8 cellular contexts compared by ENCODE assay signal in genomic region chr3:72661115-72661457, GRCh38.
A peak's percentile ranks its signal among the peaks of the same experiment; 100 is the strongest.
DNase-seq lines count a peak whose midpoint lies in the region; ATAC-seq and TF ChIP-seq lines count a peak whose summit lies in the region.

No MANE protein-coding gene starts in this region.

- H3K27me3 Mint-ChIP-seq in natural killer cell treated with Interleukin-12 subunit alpha and Interleukin-12 subunit beta and Interleukin-15 and Interleukin-18, amount 100 ng/mL, for 72 hours, result peaks cover 9 to 15% of the 10 kb centered on the region in 2 donors
- H3K27me3 Mint-ChIP-seq in T-helper 2 cell treated with Interferon-gamma antibody and Interleukin-4, amounts not matched to agents 5 μg/mL and 100 μg/mL, for 36 hours (ENCODE audit: low read depth), result no peaks in the 10 kb centered on the region

- H3K36me3 ChIP-seq in kidney epithelial cell (ENCODE audit: control insufficient read depth, insufficient read depth, low read length), result no peaks in the 10 kb centered on the region

- H3K27me3 ChIP-seq in kidney epithelial cell (ENCODE audit: control insufficient read depth, insufficient read depth, low read length), result no peaks in the 10 kb centered on the region

- DNase-seq in AG04449 (ENCODE audit: low read depth, low spot score) (peak; percentile 24), M059J (ENCODE audit: low read depth) (peak; percentile 92), astrocyte of the hippocampus (ENCODE audit: low read depth, low spot score) (peak; percentile 96), kidney epithelial cell (ENCODE audit: low read depth) (peak; percentile 43), activated gamma-delta T cell treated with Interleukin-2 at 50 U/mL for 16 hours (no peak)
- no peak for DNase-seq in natural killer cell treated with Interleukin-12 subunit alpha and Interleukin-12 subunit beta and Interleukin-15 and Interleukin-18, amount 100 ng/mL, for 72 hours (ENCODE audit: low spot score)
- no peak for DNase-seq in T-helper 2 cell treated with Interferon-gamma antibody and Interleukin-4, amounts not matched to agents 5 μg/mL and 100 μg/mL, for 36 hours (ENCODE audit: low spot score)
- no peak for DNase-seq in effector CD4-positive, alpha-beta T cell

- POLR2A ChIA-PET in AG04449 (lab: Yijun Ruan, JAX), result no interaction called here

- no peaks in the 10 kb centered on the region for H3K9me3 Mint-ChIP-seq in natural killer cell treated with Interleukin-12 subunit alpha and Interleukin-12 subunit beta and Interleukin-15 and Interleukin-18, amount 100 ng/mL, for 72 hours
- no peaks in the 10 kb centered on the region for H3K9me3 Mint-ChIP-seq in T-helper 2 cell treated with Interferon-gamma antibody and Interleukin-4, amounts not matched to agents 5 μg/mL and 100 μg/mL, for 36 hours

- no peak overlapping the region for H3K4me3 Mint-ChIP-seq in natural killer cell treated with Interleukin-12 subunit alpha and Interleukin-12 subunit beta and Interleukin-15 and Interleukin-18, amount 100 ng/mL, for 72 hours
- H3K4me3 Mint-ChIP-seq in T-helper 2 cell treated with Interferon-gamma antibody and Interleukin-4, amounts not matched to agents 5 μg/mL and 100 μg/mL, for 36 hours, result no peak overlapping the region

- H3K27ac Mint-ChIP-seq in natural killer cell treated with Interleukin-12 subunit alpha and Interleukin-12 subunit beta and Interleukin-15 and Interleukin-18, amount 100 ng/mL, for 72 hours, result no peak overlapping the region
- no peak overlapping the region for H3K27ac Mint-ChIP-seq in T-helper 2 cell treated with Interferon-gamma antibody and Interleukin-4, amounts not matched to agents 5 μg/mL and 100 μg/mL, for 36 hours

- H3K36me3 Mint-ChIP-seq in natural killer cell treated with Interleukin-12 subunit alpha and Interleukin-12 subunit beta and Interleukin-15 and Interleukin-18, amount 100 ng/mL, for 72 hours, result no peaks in the 10 kb centered on the region
- no peaks in the 10 kb centered on the region for H3K36me3 Mint-ChIP-seq in T-helper 2 cell treated with Interferon-gamma antibody and Interleukin-4, amounts not matched to agents 5 μg/mL and 100 μg/mL, for 36 hours (ENCODE audit: low read depth)

- H3K4me3 ChIP-seq in AG04449 (ENCODE audit: low read depth, low read length), result no peak overlapping the region
- H3K4me3 ChIP-seq in kidney epithelial cell (ENCODE audit: low read depth, low read length), result no peak overlapping the region

- no peak for TF ChIP-seq CTCF in AG04449 (IDR thresholded peaks at IDR 0.05; ENCODE audit: insufficient read depth, low read length, missing control alignments)
- TF ChIP-seq CTCF in kidney epithelial cell (IDR thresholded peaks at IDR 0.05; ENCODE audit: insufficient read depth, low read length, poor library complexity, severe bottlenecking), result no peak

- CTCF ChIA-PET in AG04449 (lab: Yijun Ruan, JAX), result no interaction called here

- H3K4me1 Mint-ChIP-seq in natural killer cell treated with Interleukin-12 subunit alpha and Interleukin-12 subunit beta and Interleukin-15 and Interleukin-18, amount 100 ng/mL, for 72 hours (ENCODE audit: low read depth in 2 of 2), result no peaks in the 10 kb centered on the region
- peaks cover 7% of the 10 kb centered on the region for H3K4me1 Mint-ChIP-seq in T-helper 2 cell treated with Interferon-gamma antibody and Interleukin-4, amounts not matched to agents 5 μg/mL and 100 μg/mL, for 36 hours (ENCODE audit: low read depth)

- ATAC-seq in natural killer cell treated with Interleukin-12 subunit alpha and Interleukin-12 subunit beta and Interleukin-15 and Interleukin-18, amount 100 ng/mL, for 72 hours, result no peak

Comparison
In these comparisons a context has a peak if more than half of its experiments do, and no peak if none do; other contexts are left out.
1. DNase-seq: peak in AG04449 (single experiment), M059J (single experiment), astrocyte of the hippocampus (single experiment) and kidney epithelial cell (single experiment); none in natural killer cell treated with Interleukin-12 subunit alpha and Interleukin-12 subunit beta and Interleukin-15 and Interleukin-18, amount 100 ng/mL, for 72 hours (single experiment), activated gamma-delta T cell treated with Interleukin-2 at 50 U/mL for 16 hours (single experiment), T-helper 2 cell treated with Interferon-gamma antibody and Interleukin-4, amounts not matched to agents 5 μg/mL and 100 μg/mL, for 36 hours (single experiment) and effector CD4-positive, alpha-beta T cell (single experiment).